16 cellular contexts compared by ENCODE assay signal in genomic region chr12:104230304-104230703, GRCh38. TPM values are rescaled to one million over a fixed set of nuclear protein-coding genes. Genes with fewer than 3 reads are reported as not detected.
DNase-seq lines count a peak whose midpoint lies in the region; ATAC-seq and TF ChIP-seq lines count a peak whose summit lies in the region.
"Had no signal": no experiment of that assay in that cellular context is flagged by ENCODE, and none has a peak within 500 bp of the region (broad histone marks: within the 10 kb centered on the region; RNA-seq: fewer than 3 reads in every experiment).

No MANE protein-coding gene starts in this region.

- H3K36me3 ChIP-seq in A673 (ENCODE audit: insufficient read depth, low read length, poor library complexity, severe bottlenecking) (no peaks in the 10 kb centered on the region), neuron (ENCODE audit: insufficient read depth, low read length) (no peaks in the 10 kb centered on the region)

- no peak overlapping the region for H3K27ac ChIP-seq in A673 (ENCODE audit: low read depth, low read length, poor library complexity, severe bottlenecking)
- H3K27ac ChIP-seq: A549, C4-2B had no signal

- H3K4me1 Mint-ChIP-seq in HFFc6 (ENCODE audit: low read depth) (peaks cover 16% of the 10 kb centered on the region), endothelial cell (ENCODE audit: unreplicated experiment) (no peaks in the 10 kb centered on the region)
- no peaks in the 10 kb centered on the region for H3K4me1 Mint-ChIP-seq in stimulated activated effector memory CD8-positive, alpha-beta T cell treated with anti-CD3 and anti-CD28 coated beads, Interleukin-12 subunit alpha, Interleukin-12 subunit beta, amount 100 ng/mL, for 72 hours

- intact Hi-C loops in A673 (cut with micrococcal nuclease; ENCODE audit: unreplicated experiment) = no loop called here

- POLR2A ChIA-PET in A673 (lab: Charles Lee; ENCODE audit: low non-redundant PET) = no interaction called here

- H3K27me3 ChIP-seq in A673 (replicated peaks; ENCODE audit: insufficient read depth, low read depth, low read length, poor library complexity) = no peaks in the 10 kb centered on the region
- no peaks in the 10 kb centered on the region for H3K27me3 ChIP-seq in neuron (ENCODE audit: insufficient read depth, low read length)

- H3K4me3 ChIP-seq in A673 (ENCODE audit: low read depth, low read length, poor library complexity, severe bottlenecking) (no peak overlapping the region), neuron (ENCODE audit: low read length) (no peak overlapping the region)
- H3K4me3 ChIP-seq: A549 had no signal

- peak overlapping the region; percentile 6 for H2AFZ ChIP-seq in neuron (ENCODE audit: low read depth, low read length)

- H3K27ac Mint-ChIP-seq in HFFc6 (no peak overlapping the region), endothelial cell (ENCODE audit: unreplicated experiment) (no peak overlapping the region)
- H3K27ac Mint-ChIP-seq in stimulated activated effector memory CD8-positive, alpha-beta T cell treated with anti-CD3 and anti-CD28 coated beads, Interleukin-12 subunit alpha, Interleukin-12 subunit beta, amount 100 ng/mL, for 72 hours = no peak overlapping the region

- no peaks in the 10 kb centered on the region for H3K4me1 ChIP-seq in A673 (ENCODE audit: insufficient read depth, low read length, poor library complexity, severe bottlenecking)
- peaks cover 3% of the 10 kb centered on the region for H3K4me1 ChIP-seq in neuron (ENCODE audit: insufficient read depth, low read length)
- H3K4me1 ChIP-seq: A549 had no signal

- no TSS peak for BruUV-seq in A673 (replicated peaks; lab: Mats Ljungman, UMichigan)

- H3K27me3 Mint-ChIP-seq in HFFc6 (ENCODE audit: insufficient read depth) = no peaks in the 10 kb centered on the region
- H3K27me3 Mint-ChIP-seq in endothelial cell (ENCODE audit: unreplicated experiment) = peaks cover 1% of the 10 kb centered on the region

- ATAC-seq in stimulated activated effector memory CD8-positive, alpha-beta T cell treated with anti-CD3 and anti-CD28 coated beads, Interleukin-12 subunit alpha, Interleukin-12 subunit beta, amount 100 ng/mL, for 72 hours = no peak
- ATAC-seq: A549 had no signal

- peaks cover 17% of the 10 kb centered on the region for H3K9me3 ChIP-seq in A673 (ENCODE audit: low read depth, low read length, poor library complexity, severe bottlenecking)
- H3K9me3 ChIP-seq in neuron (ENCODE audit: low read length) = no peaks in the 10 kb centered on the region

- peaks cover 24% of the 10 kb centered on the region for H3K36me3 Mint-ChIP-seq in HFFc6 (ENCODE audit: low read depth)
- H3K36me3 Mint-ChIP-seq in endothelial cell (ENCODE audit: low read depth, unreplicated experiment) = peaks cover 6% of the 10 kb centered on the region
- H3K36me3 Mint-ChIP-seq in stimulated activated effector memory CD8-positive, alpha-beta T cell treated with anti-CD3 and anti-CD28 coated beads, Interleukin-12 subunit alpha, Interleukin-12 subunit beta, amount 100 ng/mL, for 72 hours = no peaks in the 10 kb centered on the region

- TF ChIP-seq CTCF in A673 (conservative IDR thresholded peaks at IDR 0.05; ENCODE audit: low read depth, low read length) (0 out of 2 replicates have a peak, but pooled peaks have one; percentile 12), HFFc6 (IDR thresholded peaks at IDR 0.05) (peak; percentile 54), endothelial cell (IDR thresholded peaks at IDR 0.05; ENCODE audit: unreplicated experiment) (peak; percentile 38)

- H3K9me3 Mint-ChIP-seq in HFFc6 (peaks cover 33% of the 10 kb centered on the region), endothelial cell (ENCODE audit: unreplicated experiment) (peaks cover 6% of the 10 kb centered on the region)
- peaks cover 11% of the 10 kb centered on the region for H3K9me3 Mint-ChIP-seq in stimulated activated effector memory CD8-positive, alpha-beta T cell treated with anti-CD3 and anti-CD28 coated beads, Interleukin-12 subunit alpha, Interleukin-12 subunit beta, amount 100 ng/mL, for 72 hours

- no peak overlapping the region for H3K4me3 Mint-ChIP-seq in HFFc6
- H3K4me3 Mint-ChIP-seq in endothelial cell (ENCODE audit: unreplicated experiment) = no peak overlapping the region
- no peak overlapping the region for H3K4me3 Mint-ChIP-seq in stimulated activated effector memory CD8-positive, alpha-beta T cell treated with anti-CD3 and anti-CD28 coated beads, Interleukin-12 subunit alpha, Interleukin-12 subunit beta, amount 100 ng/mL, for 72 hours

- CTCF ChIA-PET in A673 (lab: Charles Lee) = no interaction called here

- DNase-seq in A673 (ENCODE audit: low spot score) (no peak), HFFc6 (no peak), endothelial cell (ENCODE audit: low spot score) (no peak), NCI-H226 (no peak), NOMO-1 treated with DMSO at 0.1 percent for 48 hours (lab: John Stamatoyannopoulos, UW; ENCODE audit: unreplicated experiment) (no peak)
- DNase-seq in stimulated activated effector memory CD8-positive, alpha-beta T cell treated with anti-CD3 and anti-CD28 coated beads, Interleukin-12 subunit alpha, Interleukin-12 subunit beta, amount 100 ng/mL, for 72 hours (ENCODE audit: low spot score in 2 of 2) = no peak
- no peak for DNase-seq in stimulated activated CD4-positive, alpha-beta T cell treated with anti-CD3 and anti-CD28 coated beads, Interleukin-1b, Interleukin-23, amount 100 ng/mL, for 48 hours
- DNase-seq: DMS 273 treated with DMSO at 0.1 percent for 48 hours, EL, IMR-90, NCI-H1417 treated with DMSO at 0.1 percent for 48 hours, NCI-H2029, NCI-H510A had no signal

RNA-seq across cellular contexts. Expression of gene TXNRD1, which starts 14.7 kb away (rescaled TPM):
- total RNA-seq in A673 (2021) = 196 and 226 TPM in 2 replicates
- total RNA-seq in HFFc6 (2021; fragmentation: NEBNext Ultra II Directional; extraction: Animal tissue kit (Norgen Biotek cat#: 25700)) = 100 to 1,000 TPM; 468 to 851 (median 784) TPM
- 105 TPM for total RNA-seq in endothelial cell (ENCODE audit: unreplicated experiment)
